In genomic region chr12:59787610-59788009, GRCh38 we compare ENCODE assay signal across 18 cellular contexts.
DNase-seq lines count a peak whose midpoint lies in the region; ATAC-seq and TF ChIP-seq lines count a peak whose summit lies in the region.
"Had no signal": no experiment of that assay in that cellular context is flagged by ENCODE, and none has a peak within 500 bp of the region (broad histone marks: within the 10 kb centered on the region; RNA-seq: fewer than 3 reads in every experiment).

No MANE protein-coding gene starts in this region.

- 46 to 57% (median 52%) methylated on average over 4 of the region's 4 CpGs for WGBS in heart left ventricle, 4 donors

- ATAC-seq in heart left ventricle: peak in 3 of 4 donors; percentile 41 to 55 (median 54)
- ATAC-seq in left cardiac atrium: no peak
- ATAC-seq in stimulated activated effector memory CD8-positive, alpha-beta T cell treated with anti-CD3 and anti-CD28 coated beads, Interleukin-12 subunit alpha, Interleukin-12 subunit beta, amount 100 ng/mL, for 72 hours: peak; percentile 43

- POLR2A ChIA-PET in HEK293T (lab: Yijun Ruan, JAX): no interaction called here

- H3K4me3 ChIP-seq in heart left ventricle: no peak overlapping the region
- H3K4me3 ChIP-seq: BLaER1 treated with 17β-estradiol and CSF1 and Interleukin-3, amounts not matched to agents 10 nM and 100 nM; PC-9; SJCRH30 had no signal

- TF ChIP-seq POLR2A in heart left ventricle (IDR thresholded peaks at IDR 0.05) (no peak), erythroblast (IDR thresholded peaks at IDR 0.05; ENCODE audit: low read length) (no peak)

- H3K27ac Mint-ChIP-seq in stimulated activated effector memory CD8-positive, alpha-beta T cell treated with anti-CD3 and anti-CD28 coated beads, Interleukin-12 subunit alpha, Interleukin-12 subunit beta, amount 100 ng/mL, for 72 hours: no peak overlapping the region
- no peak overlapping the region for H3K27ac Mint-ChIP-seq in HFFc6

- CTCF ChIA-PET in HEK293T (lab: Yijun Ruan, JAX): no interaction called here

- DNase-seq in heart left ventricle: no peak
- DNase-seq in left cardiac atrium: no peak
- peak; percentile 73 for DNase-seq in NCI-H460 (ENCODE audit: extremely low read depth, low read depth)
- peak; percentile 51 to 54 for DNase-seq in erythroblast (lab: John Stamatoyannopoulos, UW)
- DNase-seq in stimulated activated effector memory CD8-positive, alpha-beta T cell treated with anti-CD3 and anti-CD28 coated beads, Interleukin-12 subunit alpha, Interleukin-12 subunit beta, amount 100 ng/mL, for 72 hours (ENCODE audit: low spot score in 2 of 2): no peak
- no peak for DNase-seq in HEK293T (ENCODE audit: extremely low spot score)
- DNase-seq in HFFc6: no peak
- DNase-seq in activated T-cell treated with anti-CD3 and anti-CD28 coated beads, Interleukin-2, amount 50 U/mL, for 1 hour: no peak
- DNase-seq: KG1, NCI-H1048, NCI-H1436, NCI-H1930, NCI-H226, NCI-H524 treated with DMSO at 0.1 percent for 48 hours, PC-9, SJCRH30 had no signal

- peaks cover 0 to 16% (median 0%) of the 10 kb centered on the region in 9 donors for H3K36me3 ChIP-seq in heart left ventricle
- H3K36me3 ChIP-seq: SJCRH30 had no signal

- TF ChIP-seq CTCF in heart left ventricle (IDR thresholded peaks at IDR 0.05) (no peak), HFFc6 (IDR thresholded peaks at IDR 0.05) (no peak)

- H3K27me3 ChIP-seq in heart left ventricle: no peaks in the 10 kb centered on the region
- H3K27me3 ChIP-seq: BLaER1 treated with 17β-estradiol and CSF1 and Interleukin-3, amounts not matched to agents 10 nM and 100 nM; SJCRH30 had no signal

- no peaks in the 10 kb centered on the region for H3K36me3 Mint-ChIP-seq in stimulated activated effector memory CD8-positive, alpha-beta T cell treated with anti-CD3 and anti-CD28 coated beads, Interleukin-12 subunit alpha, Interleukin-12 subunit beta, amount 100 ng/mL, for 72 hours
- H3K36me3 Mint-ChIP-seq in HFFc6 (ENCODE audit: low read depth): 0 out of 2 replicates have a peak, but pooled peaks cover 4% of the 10 kb centered on the region

- H3K4me1 ChIP-seq in heart left ventricle: peaks cover 0 to 3% (median 0%) of the 10 kb centered on the region in 12 donors
- H3K4me1 ChIP-seq: BLaER1 treated with 17β-estradiol and CSF1 and Interleukin-3, amounts not matched to agents 10 nM and 100 nM; SJCRH30 had no signal

- no peak overlapping the region for H3K4me3 Mint-ChIP-seq in stimulated activated effector memory CD8-positive, alpha-beta T cell treated with anti-CD3 and anti-CD28 coated beads, Interleukin-12 subunit alpha, Interleukin-12 subunit beta, amount 100 ng/mL, for 72 hours
- no peak overlapping the region for H3K4me3 Mint-ChIP-seq in HFFc6

- H3K9me3 ChIP-seq in heart left ventricle: no peaks in the 10 kb centered on the region
- H3K9me3 ChIP-seq: SJCRH30 had no signal

- H3K9me3 Mint-ChIP-seq in stimulated activated effector memory CD8-positive, alpha-beta T cell treated with anti-CD3 and anti-CD28 coated beads, Interleukin-12 subunit alpha, Interleukin-12 subunit beta, amount 100 ng/mL, for 72 hours: peaks cover 3% of the 10 kb centered on the region
- no peaks in the 10 kb centered on the region for H3K9me3 Mint-ChIP-seq in HFFc6

- no peaks in the 10 kb centered on the region for H3K27me3 Mint-ChIP-seq in HFFc6 (ENCODE audit: insufficient read depth)

- peak overlapping the region in 2 of 12 donors; percentile 0 to 6 for H3K27ac ChIP-seq in heart left ventricle
- H3K27ac ChIP-seq: BLaER1 treated with 17β-estradiol and CSF1 and Interleukin-3, amounts not matched to agents 10 nM and 100 nM; PC-9; RWPE1; SJCRH30 had no signal

- H3K4me1 Mint-ChIP-seq in stimulated activated effector memory CD8-positive, alpha-beta T cell treated with anti-CD3 and anti-CD28 coated beads, Interleukin-12 subunit alpha, Interleukin-12 subunit beta, amount 100 ng/mL, for 72 hours: no peaks in the 10 kb centered on the region
- H3K4me1 Mint-ChIP-seq in HFFc6 (ENCODE audit: low read depth): no peaks in the 10 kb centered on the region; the same call in 1 of the 2 replicates

- intact Hi-C loops in heart left ventricle (cut with DNase I) (loop anchor here in 1 of 10 donors (10.0 kb wide), 1 partner anchor 193 kb away; the partner anchor contains the start of gene SLC16A7), left cardiac atrium (cut with DNase I) (no loop called here)

TF ChIP-seq in HEK293T, 16 proteins besides CTCF, POLR2A, EP300 and RAD21:
- TF ChIP-seq ARNT (IDR thresholded peaks at IDR 0.05) (no peak), HDGF (IDR thresholded peaks at IDR 0.05; ENCODE audit: borderline replicate concordance) (no peak), NFRKB (IDR thresholded peaks at IDR 0.05) (no peak), ZNF384 (IDR thresholded peaks at IDR 0.05) (no peak), ELF4 (IDR thresholded peaks at IDR 0.05) (no peak), FOXK2 (IDR thresholded peaks at IDR 0.05) (no peak), TARDBP (IDR thresholded peaks at IDR 0.05) (no peak), FOXM1 (IDR thresholded peaks at IDR 0.05; ENCODE audit: borderline replicate concordance) (no peak), BHLHE40 (IDR thresholded peaks at IDR 0.05; ENCODE audit: borderline replicate concordance) (no peak), SUZ12 (IDR thresholded peaks at IDR 0.05) (no peak)

Comparison
In these comparisons a context has a peak if more than half of its experiments do, and no peak if none do; other contexts are left out.
1. ATAC-seq: peak in heart left ventricle (3 of 4) and stimulated activated effector memory CD8-positive, alpha-beta T cell treated with anti-CD3 and anti-CD28 coated beads, Interleukin-12 subunit alpha, Interleukin-12 subunit beta, amount 100 ng/mL, for 72 hours (single experiment); none in left cardiac atrium (0 of 2).
2. DNase-seq: peak in NCI-H460 (single experiment) and erythroblast (2 of 2); none in heart left ventricle (0 of 5), left cardiac atrium (single experiment), stimulated activated effector memory CD8-positive, alpha-beta T cell treated with anti-CD3 and anti-CD28 coated beads, Interleukin-12 subunit alpha, Interleukin-12 subunit beta, amount 100 ng/mL, for 72 hours (0 of 2), HEK293T (single experiment), HFFc6 (single experiment) and activated T-cell treated with anti-CD3 and anti-CD28 coated beads, Interleukin-2, amount 50 U/mL, for 1 hour (single experiment).